Comparison of ENCODE assay signal across 1 cellular context in the genomic region with DNA sequence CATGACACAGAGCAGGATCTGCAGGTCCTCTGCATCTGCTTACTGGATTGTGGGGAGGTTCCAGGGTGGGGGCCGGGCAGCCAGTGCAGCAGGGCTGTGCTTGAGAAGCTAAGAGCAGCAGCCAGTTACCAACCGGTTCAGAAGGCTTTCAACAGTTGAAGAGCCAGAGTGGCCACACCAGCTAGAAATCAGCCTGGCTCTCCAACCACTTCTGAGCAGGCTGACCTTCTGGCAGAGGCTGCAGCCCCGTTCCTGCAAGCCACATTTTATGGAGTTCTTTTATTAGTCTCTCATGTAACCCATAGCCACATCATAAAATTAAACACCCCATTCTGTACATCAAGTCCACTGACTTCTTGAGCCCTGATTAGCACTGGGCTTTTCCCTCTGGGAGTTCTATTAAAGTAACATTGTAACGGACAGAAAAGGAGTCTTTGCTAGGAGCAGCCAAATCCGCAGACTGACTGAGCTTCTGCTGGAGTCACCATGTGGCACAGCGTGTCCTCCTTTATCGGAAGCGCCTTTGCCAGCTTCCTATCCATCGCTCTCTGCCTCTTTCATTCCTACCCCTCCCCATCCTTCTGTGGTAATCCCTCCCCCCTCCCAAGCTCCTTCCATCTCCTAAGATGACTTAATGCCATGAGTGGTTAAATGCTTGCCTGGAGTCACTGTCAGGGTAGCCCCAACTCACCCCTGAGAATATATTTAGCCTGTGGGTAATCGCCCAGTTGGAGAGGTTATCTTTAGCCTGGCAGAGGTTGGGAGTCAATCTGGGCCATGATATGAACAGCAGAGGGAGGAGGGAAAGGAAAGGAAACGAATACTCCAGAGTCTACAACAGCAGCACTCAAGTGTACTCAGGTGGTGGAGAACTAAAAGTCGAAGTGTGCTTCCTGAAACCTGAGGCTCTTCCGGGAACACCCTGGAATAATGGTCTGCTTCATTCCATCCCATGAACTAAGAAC.
TF ChIP-seq lines count a peak whose summit lies in the region.

No MANE protein-coding gene starts in this region.

TF ChIP-seq in WTC11, 78 proteins besides CTCF, POLR2A, EP300 and RAD21 (continued from another document):
- TF ChIP-seq, protein P1, sequence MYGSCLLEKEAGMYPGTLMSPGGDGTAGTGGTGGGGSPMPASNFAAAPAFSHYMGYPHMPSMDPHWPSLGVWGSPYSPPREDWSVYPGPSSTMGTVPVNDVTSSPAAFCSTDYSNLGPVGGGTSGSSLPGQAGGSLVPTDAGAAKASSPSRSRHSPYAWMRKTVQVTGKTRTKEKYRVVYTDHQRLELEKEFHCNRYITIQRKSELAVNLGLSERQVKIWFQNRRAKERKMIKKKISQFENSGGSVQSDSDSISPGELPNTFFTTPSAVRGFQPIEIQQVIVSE (CRISPR knock-in tag; IDR thresholded peaks at IDR 0.05; ENCODE audit: borderline replicate concordance), result no peak
- TF ChIP-seq FOXP1 (CRISPR knock-in tag; IDR thresholded peaks at IDR 0.05; ENCODE audit: borderline replicate concordance), result no peak
- no peak for TF ChIP-seq TP53 (CRISPR knock-in tag; IDR thresholded peaks at IDR 0.05)
- TF ChIP-seq TCF7 (CRISPR knock-in tag; IDR thresholded peaks at IDR 0.05; ENCODE audit: low read depth), result no peak
- TF ChIP-seq, protein P2, sequence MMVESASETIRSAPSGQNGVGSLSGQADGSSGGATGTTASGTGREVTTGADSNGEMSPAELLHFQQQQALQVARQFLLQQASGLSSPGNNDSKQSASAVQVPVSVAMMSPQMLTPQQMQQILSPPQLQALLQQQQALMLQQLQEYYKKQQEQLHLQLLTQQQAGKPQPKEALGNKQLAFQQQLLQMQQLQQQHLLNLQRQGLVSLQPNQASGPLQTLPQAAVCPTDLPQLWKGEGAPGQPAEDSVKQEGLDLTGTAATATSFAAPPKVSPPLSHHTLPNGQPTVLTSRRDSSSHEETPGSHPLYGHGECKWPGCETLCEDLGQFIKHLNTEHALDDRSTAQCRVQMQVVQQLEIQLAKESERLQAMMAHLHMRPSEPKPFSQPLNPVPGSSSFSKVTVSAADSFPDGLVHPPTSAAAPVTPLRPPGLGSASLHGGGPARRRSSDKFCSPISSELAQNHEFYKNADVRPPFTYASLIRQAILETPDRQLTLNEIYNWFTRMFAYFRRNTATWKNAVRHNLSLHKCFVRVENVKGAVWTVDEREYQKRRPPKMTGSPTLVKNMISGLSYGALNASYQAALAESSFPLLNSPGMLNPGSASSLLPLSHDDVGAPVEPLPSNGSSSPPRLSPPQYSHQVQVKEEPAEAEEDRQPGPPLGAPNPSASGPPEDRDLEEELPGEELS (CRISPR knock-in tag; IDR thresholded peaks at IDR 0.05), result no peak
- TF ChIP-seq, protein P3, sequence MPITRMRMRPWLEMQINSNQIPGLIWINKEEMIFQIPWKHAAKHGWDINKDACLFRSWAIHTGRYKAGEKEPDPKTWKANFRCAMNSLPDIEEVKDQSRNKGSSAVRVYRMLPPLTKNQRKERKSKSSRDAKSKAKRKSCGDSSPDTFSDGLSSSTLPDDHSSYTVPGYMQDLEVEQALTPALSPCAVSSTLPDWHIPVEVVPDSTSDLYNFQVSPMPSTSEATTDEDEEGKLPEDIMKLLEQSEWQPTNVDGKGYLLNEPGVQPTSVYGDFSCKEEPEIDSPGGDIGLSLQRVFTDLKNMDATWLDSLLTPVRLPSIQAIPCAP (CRISPR knock-in tag; IDR thresholded peaks at IDR 0.05), result no peak
- TF ChIP-seq, protein P4, sequence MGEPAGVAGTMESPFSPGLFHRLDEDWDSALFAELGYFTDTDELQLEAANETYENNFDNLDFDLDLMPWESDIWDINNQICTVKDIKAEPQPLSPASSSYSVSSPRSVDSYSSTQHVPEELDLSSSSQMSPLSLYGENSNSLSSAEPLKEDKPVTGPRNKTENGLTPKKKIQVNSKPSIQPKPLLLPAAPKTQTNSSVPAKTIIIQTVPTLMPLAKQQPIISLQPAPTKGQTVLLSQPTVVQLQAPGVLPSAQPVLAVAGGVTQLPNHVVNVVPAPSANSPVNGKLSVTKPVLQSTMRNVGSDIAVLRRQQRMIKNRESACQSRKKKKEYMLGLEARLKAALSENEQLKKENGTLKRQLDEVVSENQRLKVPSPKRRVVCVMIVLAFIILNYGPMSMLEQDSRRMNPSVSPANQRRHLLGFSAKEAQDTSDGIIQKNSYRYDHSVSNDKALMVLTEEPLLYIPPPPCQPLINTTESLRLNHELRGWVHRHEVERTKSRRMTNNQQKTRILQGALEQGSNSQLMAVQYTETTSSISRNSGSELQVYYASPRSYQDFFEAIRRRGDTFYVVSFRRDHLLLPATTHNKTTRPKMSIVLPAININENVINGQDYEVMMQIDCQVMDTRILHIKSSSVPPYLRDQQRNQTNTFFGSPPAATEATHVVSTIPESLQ (CRISPR knock-in tag; IDR thresholded peaks at IDR 0.05), result no peak
- TF ChIP-seq, protein P5, sequence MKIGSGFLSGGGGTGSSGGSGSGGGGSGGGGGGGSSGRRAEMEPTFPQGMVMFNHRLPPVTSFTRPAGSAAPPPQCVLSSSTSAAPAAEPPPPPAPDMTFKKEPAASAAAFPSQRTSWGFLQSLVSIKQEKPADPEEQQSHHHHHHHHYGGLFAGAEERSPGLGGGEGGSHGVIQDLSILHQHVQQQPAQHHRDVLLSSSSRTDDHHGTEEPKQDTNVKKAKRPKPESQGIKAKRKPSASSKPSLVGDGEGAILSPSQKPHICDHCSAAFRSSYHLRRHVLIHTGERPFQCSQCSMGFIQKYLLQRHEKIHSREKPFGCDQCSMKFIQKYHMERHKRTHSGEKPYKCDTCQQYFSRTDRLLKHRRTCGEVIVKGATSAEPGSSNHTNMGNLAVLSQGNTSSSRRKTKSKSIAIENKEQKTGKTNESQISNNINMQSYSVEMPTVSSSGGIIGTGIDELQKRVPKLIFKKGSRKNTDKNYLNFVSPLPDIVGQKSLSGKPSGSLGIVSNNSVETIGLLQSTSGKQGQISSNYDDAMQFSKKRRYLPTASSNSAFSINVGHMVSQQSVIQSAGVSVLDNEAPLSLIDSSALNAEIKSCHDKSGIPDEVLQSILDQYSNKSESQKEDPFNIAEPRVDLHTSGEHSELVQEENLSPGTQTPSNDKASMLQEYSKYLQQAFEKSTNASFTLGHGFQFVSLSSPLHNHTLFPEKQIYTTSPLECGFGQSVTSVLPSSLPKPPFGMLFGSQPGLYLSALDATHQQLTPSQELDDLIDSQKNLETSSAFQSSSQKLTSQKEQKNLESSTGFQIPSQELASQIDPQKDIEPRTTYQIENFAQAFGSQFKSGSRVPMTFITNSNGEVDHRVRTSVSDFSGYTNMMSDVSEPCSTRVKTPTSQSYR (CRISPR knock-in tag; IDR thresholded peaks at IDR 0.05), result no peak
- TF ChIP-seq NR2C2 (CRISPR knock-in tag; IDR thresholded peaks at IDR 0.05), result no peak
- TF ChIP-seq CREM (CRISPR knock-in tag; IDR thresholded peaks at IDR 0.05), result no peak
- no peak for TF ChIP-seq ZBTB21 (CRISPR knock-in tag; IDR thresholded peaks at IDR 0.05; ENCODE audit: borderline replicate concordance)
- TF ChIP-seq, protein P6, sequence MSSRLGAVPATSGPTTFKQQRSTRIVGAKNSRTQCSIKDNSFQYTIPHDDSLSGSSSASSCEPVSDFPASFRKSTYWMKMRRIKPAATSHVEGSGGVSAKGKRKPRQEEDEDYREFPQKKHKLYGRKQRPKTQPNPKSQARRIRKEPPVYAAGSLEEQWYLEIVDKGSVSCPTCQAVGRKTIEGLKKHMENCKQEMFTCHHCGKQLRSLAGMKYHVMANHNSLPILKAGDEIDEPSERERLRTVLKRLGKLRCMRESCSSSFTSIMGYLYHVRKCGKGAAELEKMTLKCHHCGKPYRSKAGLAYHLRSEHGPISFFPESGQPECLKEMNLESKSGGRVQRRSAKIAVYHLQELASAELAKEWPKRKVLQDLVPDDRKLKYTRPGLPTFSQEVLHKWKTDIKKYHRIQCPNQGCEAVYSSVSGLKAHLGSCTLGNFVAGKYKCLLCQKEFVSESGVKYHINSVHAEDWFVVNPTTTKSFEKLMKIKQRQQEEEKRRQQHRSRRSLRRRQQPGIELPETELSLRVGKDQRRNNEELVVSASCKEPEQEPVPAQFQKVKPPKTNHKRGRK (CRISPR knock-in tag; IDR thresholded peaks at IDR 0.05; ENCODE audit: borderline replicate concordance), result no peak
- TF ChIP-seq NFE2L1 (CRISPR knock-in tag; IDR thresholded peaks at IDR 0.05), result no peak
